1 cellular context compared by ENCODE assay signal in genomic region chr13:72652681-72653080, GRCh38.
A peak's percentile ranks its signal among the peaks of the same experiment; 100 is the strongest.
TF ChIP-seq lines count a peak whose summit lies in the region.

No MANE protein-coding gene starts in this region.

TF ChIP-seq in endothelial cell of umbilical vein, 7 proteins besides CTCF, POLR2A, EP300 and RAD21 (continued from another document):
- peak; percentile 76 for TF ChIP-seq JUN (IDR thresholded peaks at IDR 0.05; ENCODE audit: borderline replicate concordance, insufficient read depth, insufficient read length, low read depth)
- TF ChIP-seq MAX (IDR thresholded peaks at IDR 0.05; ENCODE audit: insufficient read depth, insufficient read length), result no peak
- TF ChIP-seq MYC (IDR thresholded peaks at IDR 0.05; ENCODE audit: low read depth, low read length), result no peak
- peak; percentile 74 for TF ChIP-seq FOS (IDR thresholded peaks at IDR 0.05; ENCODE audit: borderline replicate concordance, insufficient read depth, low read length)
- TF ChIP-seq POLR2AphosphoS5 (IDR thresholded peaks at IDR 0.05; ENCODE audit: insufficient read depth, low read depth, low read length), result peak; percentile 42
